Comparison of ENCODE assay signal across 14 cellular contexts in genomic region chr3:115628075-115628412, GRCh38. TPM values are rescaled to one million over a fixed set of nuclear protein-coding genes. Genes with fewer than 3 reads are reported as not detected.
DNase-seq lines count a peak whose midpoint lies in the region; ATAC-seq and TF ChIP-seq lines count a peak whose summit lies in the region.
"Had no signal": no experiment of that assay in that cellular context is flagged by ENCODE, and none has a peak within 500 bp of the region (broad histone marks: within the 10 kb centered on the region; RNA-seq: fewer than 3 reads in every experiment).

No MANE protein-coding gene starts in this region.

- H3K27ac ChIP-seq in CD8-positive, alpha-beta T cell (ENCODE audit: low read depth, low read length): no peak overlapping the region
- H3K27ac ChIP-seq: neural progenitor cell had no signal

- no peak overlapping the region for H3K4me3 ChIP-seq in CD8-positive, alpha-beta T cell (ENCODE audit: low read depth, low read length)

- H3K9me3 ChIP-seq in CD8-positive, alpha-beta T cell (ENCODE audit: low read length): no peaks in the 10 kb centered on the region

- H3K36me3 Mint-ChIP-seq in CD8-positive, alpha-beta T cell: no peaks in the 10 kb centered on the region
- H3K36me3 Mint-ChIP-seq in osteocyte (ENCODE audit: unreplicated experiment): no peaks in the 10 kb centered on the region

- H3K4me1 ChIP-seq in CD8-positive, alpha-beta T cell (ENCODE audit: insufficient read depth, low read length): peaks cover 12% of the 10 kb centered on the region

- peaks cover 10% of the 10 kb centered on the region for H3K4me1 Mint-ChIP-seq in CD8-positive, alpha-beta T cell (ENCODE audit: low read depth)
- H3K4me1 Mint-ChIP-seq in osteocyte (ENCODE audit: unreplicated experiment): peaks cover 14% of the 10 kb centered on the region

- ATAC-seq in GM18505 (IDR thresholded peaks at IDR 0.05; ENCODE audit: unreplicated experiment): peak; percentile 43
- peak; percentile 34 for ATAC-seq in GM19463 (IDR thresholded peaks at IDR 0.05; ENCODE audit: unreplicated experiment)
- peak; percentile 53 for ATAC-seq in HG02763 (IDR thresholded peaks at IDR 0.05; ENCODE audit: unreplicated experiment)
- peak; percentile 46 for ATAC-seq in HG03342 (IDR thresholded peaks at IDR 0.05; ENCODE audit: unreplicated experiment)
- ATAC-seq in CD8-positive, alpha-beta T cell: no peak
- ATAC-seq: left colon had no signal

- CTCF ChIA-PET in CD8-positive, alpha-beta T cell (lab: Charles Lee): no interaction called here

- POLR2A ChIA-PET in CD8-positive, alpha-beta T cell (lab: Charles Lee): no interaction called here

- peaks cover 7% of the 10 kb centered on the region for H3K27me3 ChIP-seq in CD8-positive, alpha-beta T cell (ENCODE audit: insufficient read depth, low read length)

- TF ChIP-seq CTCF in CD8-positive, alpha-beta T cell (IDR thresholded peaks at IDR 0.05): no peak
- TF ChIP-seq CTCF in osteocyte (IDR thresholded peaks at IDR 0.05): no peak

- H3K27ac Mint-ChIP-seq in CD8-positive, alpha-beta T cell: no peak overlapping the region
- H3K27ac Mint-ChIP-seq in osteocyte (ENCODE audit: unreplicated experiment): no peak overlapping the region
- H3K27ac Mint-ChIP-seq: T-helper 1 cell treated with Interleukin-12 subunit alpha and Interleukin-12 subunit beta and Interleukin-4 antibody, amounts not matched to agents 30 μg/mL and 1 μg/mL, for 36 hours had no signal

- DNase-seq in NCI-H2196 treated with DMSO at 0.1 percent for 48 hours (lab: John Stamatoyannopoulos, UW; ENCODE audit: unreplicated experiment): no peak
- DNase-seq in RKO (ENCODE audit: low spot score): no peak
- DNase-seq in CD8-positive, alpha-beta T cell: no peak
- DNase-seq in osteocyte (ENCODE audit: extremely low spot score, unreplicated experiment): no peak
- DNase-seq: activated CD4-positive, alpha-beta T cell treated with anti-CD3 and anti-CD28 coated beads, Interleukin-2, amount 50 U/mL, for 1 hour; left colon; NCI-H2081 treated with DMSO at 0.1 percent for 48 hours; OCI-M1 had no signal

- no peak for TF ChIP-seq POLR2A in GM18505 (IDR thresholded peaks at IDR 0.05; ENCODE audit: borderline replicate concordance, extremely low read depth, insufficient read depth, insufficient read length)

- H3K27me3 Mint-ChIP-seq in CD8-positive, alpha-beta T cell (ENCODE audit: low read depth): peaks cover 41% of the 10 kb centered on the region
- H3K27me3 Mint-ChIP-seq in osteocyte (ENCODE audit: unreplicated experiment): peaks cover 32% of the 10 kb centered on the region

- H3K36me3 ChIP-seq in CD8-positive, alpha-beta T cell (ENCODE audit: insufficient read depth, low read length): no peaks in the 10 kb centered on the region
- H3K36me3 ChIP-seq: neural progenitor cell had no signal

- H3K4me3 Mint-ChIP-seq in CD8-positive, alpha-beta T cell: no peak overlapping the region
- no peak overlapping the region for H3K4me3 Mint-ChIP-seq in osteocyte (ENCODE audit: unreplicated experiment)
- H3K4me3 Mint-ChIP-seq: T-helper 1 cell treated with Interleukin-12 subunit alpha and Interleukin-12 subunit beta and Interleukin-4 antibody, amounts not matched to agents 30 μg/mL and 1 μg/mL, for 36 hours had no signal

- intact Hi-C loops in CD8-positive, alpha-beta T cell (cut with DNase I, micrococcal nuclease): no loop called here

- H3K9me3 Mint-ChIP-seq in CD8-positive, alpha-beta T cell: no peaks in the 10 kb centered on the region
- no peaks in the 10 kb centered on the region for H3K9me3 Mint-ChIP-seq in osteocyte (ENCODE audit: unreplicated experiment)
- H3K9me3 Mint-ChIP-seq: neural progenitor cell; T-helper 1 cell treated with Interleukin-12 subunit alpha and Interleukin-12 subunit beta and Interleukin-4 antibody, amounts not matched to agents 30 μg/mL and 1 μg/mL, for 36 hours had no signal

RNA-seq across cellular contexts. Expression of gene GAP43, which starts 4.7 kb away (rescaled TPM):
- total RNA-seq in CD8-positive, alpha-beta T cell: not detected
- 2.3 and 3.2 TPM in 2 replicates for total RNA-seq in osteocyte
